17 cellular contexts compared by ENCODE assay signal in genomic region chr16:12063004-12063395, GRCh38.
DNase-seq lines count a peak whose midpoint lies in the region; ATAC-seq, FAIRE-seq and TF ChIP-seq lines count a peak whose summit lies in the region.
"Had no signal": no experiment of that assay in that cellular context is flagged by ENCODE, and none has a peak within 500 bp of the region (broad histone marks: within the 10 kb centered on the region; RNA-seq: fewer than 3 reads in every experiment).

No MANE protein-coding gene starts in this region.

- H3K9me3 ChIP-seq in heart left ventricle: no peaks in the 10 kb centered on the region
- no peaks in the 10 kb centered on the region for H3K9me3 ChIP-seq in gastroesophageal sphincter
- no peaks in the 10 kb centered on the region for H3K9me3 ChIP-seq in sigmoid colon
- no peaks in the 10 kb centered on the region for H3K9me3 ChIP-seq in vagina
- no peaks in the 10 kb centered on the region for H3K9me3 ChIP-seq in mucosa of descending colon

- ATAC-seq in heart left ventricle (no peak), gastroesophageal sphincter (no peak), mucosa of descending colon (no peak), GM21717 (IDR thresholded peaks at IDR 0.05; ENCODE audit: unreplicated experiment) (no peak)

- TF ChIP-seq CTCF in heart left ventricle (IDR thresholded peaks at IDR 0.05) (no peak), gastroesophageal sphincter (IDR thresholded peaks at IDR 0.05) (no peak), sigmoid colon (IDR thresholded peaks at IDR 0.05) (no peak), vagina (IDR thresholded peaks at IDR 0.05) (no peak), mucosa of descending colon (IDR thresholded peaks at IDR 0.05) (no peak)

- H3K27ac ChIP-seq in heart left ventricle: peak overlapping the region in 11 of 12 donors; percentile 30 to 76 (median 58)
- H3K27ac ChIP-seq in gastroesophageal sphincter: peak overlapping the region in 3 of 4 donors; percentile 69 to 84 (median 77)
- peak overlapping the region; percentile 58 to 79 (median 64) for H3K27ac ChIP-seq in sigmoid colon
- peak overlapping the region; percentile 79 for H3K27ac ChIP-seq in vagina

- DNase-seq in heart left ventricle (no peak), cardiac septum (ENCODE audit: low spot score) (no peak), sigmoid colon (no peak), vagina (ENCODE audit: extremely low spot score in 2 of 2) (no peak), mucosa of descending colon (no peak), GM19239 (ENCODE audit: insufficient read length, low spot score) (no peak)
- DNase-seq: activated CD4-positive, alpha-beta T cell treated with anti-CD3 and anti-CD28 coated beads for 36 hours; activated T-cell treated with anti-CD3 and anti-CD28 coated beads, Interleukin-2, amount 50 U/mL, for 1 hour; CD8-positive, alpha-beta memory T cell; erythroblast; NCI-H2029; NCI-H69; T-helper 1 cell had no signal

- intact Hi-C loops in heart left ventricle (cut with DNase I) (loop anchor here in 8 of 10 donors (5.0 to 10.0 kb wide), 6 partner anchors 86 to 668 kb away; partner anchors contain the start of genes SNX29 (in 7 of the 8) and RSL1D1 (in 1 of the 8)), cardiac septum (cut with DNase I) (loop anchor here (10.0 kb wide), 2 partner anchors 188 to 658 kb away; no protein-coding TSS in a partner anchor), sigmoid colon (cut with DNase I) (loop anchor here (10.0 kb wide), 2 partner anchors 208 to 268 kb away; partner anchors contain the start of genes RSL1D1 and ZC3H7A), vagina (cut with DNase I) (loop anchor here (10.0 kb wide), 1 partner anchor 88 kb away; the partner anchor contains the start of gene SNX29), mucosa of descending colon (cut with DNase I, micrococcal nuclease) (no loop called here)

- WGBS in heart left ventricle, 4 donors: 79 to 93% (median 90%) methylated on average over 1 to 2 of the region's 2 CpGs
- WGBS in gastroesophageal sphincter (ENCODE audit: low coverage in 1 of 2), 2 donors: 90 to 94% methylated on average over 2 of the region's 2 CpGs
- WGBS in sigmoid colon, 2 donors: 86 to 92% methylated on average over 2 of the region's 2 CpGs

- H3K27me3 ChIP-seq in heart left ventricle (no peaks in the 10 kb centered on the region), gastroesophageal sphincter (no peaks in the 10 kb centered on the region), sigmoid colon (no peaks in the 10 kb centered on the region), vagina (no peaks in the 10 kb centered on the region)

- H3K4me3 ChIP-seq in heart left ventricle: no peak overlapping the region
- no peak overlapping the region for H3K4me3 ChIP-seq in gastroesophageal sphincter
- H3K4me3 ChIP-seq in sigmoid colon: no peak overlapping the region
- H3K4me3 ChIP-seq in vagina: no peak overlapping the region
- no peak overlapping the region for H3K4me3 ChIP-seq in mucosa of descending colon
- H3K4me3 ChIP-seq: lung had no signal

- no peak for FAIRE-seq in GM19239 (lab: Jason Lieb, UNC)
- FAIRE-seq: A204.1 had no signal

- no peak for TF ChIP-seq EP300 in gastroesophageal sphincter (IDR thresholded peaks at IDR 0.05)
- no peak for TF ChIP-seq EP300 in sigmoid colon (IDR thresholded peaks at IDR 0.05)

- peaks cover 0 to 11% (median 0%) of the 10 kb centered on the region in 9 donors for H3K36me3 ChIP-seq in heart left ventricle
- H3K36me3 ChIP-seq in gastroesophageal sphincter: peaks cover 0 to 18% of the 10 kb centered on the region in 2 donors
- peaks cover 0 to 15% (median 0%) of the 10 kb centered on the region in 4 donors for H3K36me3 ChIP-seq in sigmoid colon
- H3K36me3 ChIP-seq in vagina: peaks cover 0 to 2% of the 10 kb centered on the region in 2 donors
- no peaks in the 10 kb centered on the region for H3K36me3 ChIP-seq in mucosa of descending colon (ENCODE audit: low read depth)

- H3K4me1 ChIP-seq in heart left ventricle (peaks cover 0 to 30% (median 14%) of the 10 kb centered on the region in 12 donors), gastroesophageal sphincter (peaks cover 0 to 25% (median 6%) of the 10 kb centered on the region in 3 donors), sigmoid colon (peaks cover 0 to 6% (median 2%) of the 10 kb centered on the region in 4 donors), vagina (peaks cover 38% of the 10 kb centered on the region), mucosa of descending colon (ENCODE audit: low read depth) (no peaks in the 10 kb centered on the region)

- TF ChIP-seq POLR2A in heart left ventricle (IDR thresholded peaks at IDR 0.05): no peak
- TF ChIP-seq POLR2A in gastroesophageal sphincter (IDR thresholded peaks at IDR 0.05): no peak
- no peak for TF ChIP-seq POLR2A in sigmoid colon (IDR thresholded peaks at IDR 0.05)
- TF ChIP-seq POLR2A in vagina (IDR thresholded peaks at IDR 0.05): no peak

Comparison
In these comparisons a context has a peak if more than half of its experiments do, and no peak if none do; other contexts are left out.
1. intact Hi-C loops: an anchor here in heart left ventricle (5.0 to 10.0 kb wide), cardiac septum (10.0 kb wide), sigmoid colon (10.0 kb wide) and vagina (10.0 kb wide); none called in mucosa of descending colon.